Comparison of ENCODE assay signal across 39 cellular contexts in genomic region chr5:26578002-26578401, GRCh38.
"Had no signal": no experiment of that assay in that cellular context is flagged by ENCODE, and none has a peak within 500 bp of the region (broad histone marks: within the 10 kb centered on the region; RNA-seq: fewer than 3 reads in every experiment).

No MANE protein-coding gene starts in this region.

- H3K36me3 Mint-ChIP-seq: activated CD4-positive, alpha-beta memory T cell treated with anti-CD3 and anti-CD28 coated beads for 36 hours; activated CD8-positive, alpha-beta memory T cell treated with anti-CD3 and anti-CD28 coated beads, Interleukin-2, amount 10 ng/mL, durations not matched to agents 7 days and 5 days; activated naive CD8-positive, alpha-beta T cell treated with anti-CD3 and anti-CD28 coated beads for 36 hours had no signal

- H3K27me3 ChIP-seq: brain microvascular endothelial cell, MG63, Peyer's patch, SJSA1 had no signal

- H3K36me3 ChIP-seq: brain microvascular endothelial cell, MG63, Peyer's patch, SJSA1 had no signal

- H3K9me3 Mint-ChIP-seq: activated naive CD8-positive, alpha-beta T cell treated with anti-CD3 and anti-CD28 coated beads for 36 hours had no signal

- H3K4me1 ChIP-seq: Peyer's patch, SJSA1 had no signal

- FAIRE-seq: colon had no signal

- H3K4me3 Mint-ChIP-seq: activated B cell treated with CpG ODN at 0.5 μM for 24 hours; activated CD4-positive, alpha-beta memory T cell treated with anti-CD3 and anti-CD28 coated beads for 36 hours; activated CD8-positive, alpha-beta memory T cell treated with anti-CD3 and anti-CD28 coated beads, Interleukin-2, amount 10 ng/mL, durations not matched to agents 7 days and 5 days; activated naive CD8-positive, alpha-beta T cell treated with anti-CD3 and anti-CD28 coated beads for 36 hours had no signal

- H3K27me3 Mint-ChIP-seq: activated B cell treated with CpG ODN at 0.5 μM for 24 hours; activated CD4-positive, alpha-beta memory T cell treated with anti-CD3 and anti-CD28 coated beads for 36 hours; activated CD8-positive, alpha-beta memory T cell treated with anti-CD3 and anti-CD28 coated beads, Interleukin-2, amount 10 ng/mL, durations not matched to agents 7 days and 5 days; activated naive CD8-positive, alpha-beta T cell treated with anti-CD3 and anti-CD28 coated beads for 36 hours had no signal

- H3K27ac Mint-ChIP-seq: activated B cell treated with CpG ODN at 0.5 μM for 24 hours; activated CD4-positive, alpha-beta memory T cell treated with anti-CD3 and anti-CD28 coated beads for 36 hours; activated CD8-positive, alpha-beta memory T cell treated with anti-CD3 and anti-CD28 coated beads, Interleukin-2, amount 10 ng/mL, durations not matched to agents 7 days and 5 days; activated naive CD8-positive, alpha-beta T cell treated with anti-CD3 and anti-CD28 coated beads for 36 hours had no signal

- ATAC-seq: activated CD8-positive, alpha-beta memory T cell treated with anti-CD3 and anti-CD28 coated beads, Interleukin-2, amount 10 ng/mL, durations not matched to agents 7 days and 5 days; SK-N-SH treated with all-trans-retinoic acid at 6 μM for 48 hours had no signal

- H3K27ac ChIP-seq: brain microvascular endothelial cell, Peyer's patch, SJSA1, VCaP had no signal

- H3K4me3 ChIP-seq: MG63, Peyer's patch, SJSA1 had no signal

- H3K4me1 Mint-ChIP-seq: activated B cell treated with CpG ODN at 0.5 μM for 24 hours; activated CD8-positive, alpha-beta memory T cell treated with anti-CD3 and anti-CD28 coated beads, Interleukin-2, amount 10 ng/mL, durations not matched to agents 7 days and 5 days; activated naive CD8-positive, alpha-beta T cell treated with anti-CD3 and anti-CD28 coated beads for 36 hours had no signal

- DNase-seq: activated B cell treated with CpG ODN at 0.5 μM for 24 hours; activated CD4-positive, alpha-beta memory T cell treated with anti-CD3 and anti-CD28 coated beads for 36 hours; activated CD4-positive, alpha-beta T cell treated with anti-CD3 and anti-CD28 coated beads for 4 hours; activated CD4-positive, alpha-beta T cell treated with anti-CD3 and anti-CD28 coated beads, Interleukin-2, amount 50 U/mL, for 1 hour; activated CD4-positive, CD25-positive, alpha-beta regulatory T cell treated with anti-CD3 and anti-CD28 coated beads, Interleukin-2, amount 50 U/mL, for 72 hours; activated CD8-positive, alpha-beta memory T cell treated with anti-CD3 and anti-CD28 coated beads for 24 hours; activated CD8-positive, alpha-beta memory T cell treated with anti-CD3 and anti-CD28 coated beads, Interleukin-2, amount 10 ng/mL, durations not matched to agents 7 days and 5 days; activated CD8-positive, alpha-beta memory T cell treated with anti-CD3 and anti-CD28 coated beads, Interleukin-2, amount 50 U/mL, for 48 hours; activated effector memory CD4-positive, alpha-beta T cell treated with Interleukin-2 at 50 U/mL for 16 hours; activated naive CD4-positive, alpha-beta T cell treated with anti-CD3 and anti-CD28 coated beads, Interleukin-2, amount 50 U/mL, for 16 hours; activated naive CD8-positive, alpha-beta T cell treated with anti-CD3 and anti-CD28 coated beads for 36 hours; activated T-cell treated with anti-CD3 and anti-CD28 coated beads, Interleukin-2, amount 50 U/mL, for 48 hours; amniotic stem cell; aorta; brain microvascular endothelial cell; central memory CD4-positive, alpha-beta T cell; Karpas-422; MG63; NCI-H1048; NCI-H1105 treated with DMSO at 0.1 percent for 48 hours; NCI-H1436; NCI-H1694 treated with DMSO at 0.1 percent for 48 hours; NCI-H2107; NCI-H226; NCI-H446 treated with DMSO at 0.1 percent for 48 hours; NCI-H524; NCI-H69; NCI-H82; Peyer's patch; RPMI8226; SHP77 treated with DMSO at 0.1 percent for 48 hours; SW 1271; T-helper 1 cell; T-helper 2 cell; T-helper 9 cell had no signal

- H3K9me3 ChIP-seq: MG63, Peyer's patch, SJSA1 had no signal
